1 cellular context compared by ENCODE assay signal in genomic region chr16:89150090-89150835, GRCh38.
TF ChIP-seq lines count a peak whose summit lies in the region.

No MANE protein-coding gene starts in this region.

TF ChIP-seq in HepG2, 621 proteins besides CTCF, POLR2A, EP300 and RAD21:
- TF ChIP-seq TAF1 (CRISPR knock-in tag; IDR thresholded peaks at IDR 0.05): 0 out of 2 replicates have a peak, but pooled peaks have one; percentile 11
- no peak for TF ChIP-seq SP4 (CRISPR knock-in tag; IDR thresholded peaks at IDR 0.05)
- TF ChIP-seq IRF1 (CRISPR knock-in tag; IDR thresholded peaks at IDR 0.05; ENCODE audit: low read depth): no peak
- TF ChIP-seq ZMYM2 (CRISPR knock-in tag; IDR thresholded peaks at IDR 0.05): no peak
- TF ChIP-seq ZNF510 (CRISPR knock-in tag; IDR thresholded peaks at IDR 0.05; ENCODE audit: low read depth): no peak
- TF ChIP-seq ARNT2 (CRISPR knock-in tag; IDR thresholded peaks at IDR 0.05; ENCODE audit: low read depth): no peak
- peak; percentile 33 for TF ChIP-seq AGO2 (optimal IDR thresholded peaks at IDR 0.05; ENCODE audit: low read depth, low read length)
- no peak for TF ChIP-seq BRCA1 (CRISPR knock-in tag; IDR thresholded peaks at IDR 0.05)
- TF ChIP-seq ZNF414 (CRISPR knock-in tag; IDR thresholded peaks at IDR 0.05): no peak
- TF ChIP-seq FOXO1 (CRISPR knock-in tag; IDR thresholded peaks at IDR 0.05): no peak
- TF ChIP-seq PAF1 (CRISPR knock-in tag; IDR thresholded peaks at IDR 0.05): no peak
- TF ChIP-seq BCLAF1 (IDR thresholded peaks at IDR 0.05): no peak
- TF ChIP-seq ZNF234 (CRISPR knock-in tag; conservative IDR thresholded peaks at IDR 0.05): no peak
- no peak for TF ChIP-seq ZSCAN21 (CRISPR knock-in tag; IDR thresholded peaks at IDR 0.05; ENCODE audit: borderline replicate concordance)
- no peak for TF ChIP-seq SAP130 (CRISPR knock-in tag; IDR thresholded peaks at IDR 0.05; ENCODE audit: low read depth)
- 0 out of 2 replicates have a peak, but pooled peaks have one; percentile 35 for TF ChIP-seq ZNF263 (CRISPR knock-in tag; IDR thresholded peaks at IDR 0.05)
- TF ChIP-seq ZXDC (CRISPR knock-in tag; IDR thresholded peaks at IDR 0.05): no peak
- TF ChIP-seq PLRG1 (conservative IDR thresholded peaks at IDR 0.05): no peak
- TF ChIP-seq FIP1L1 (IDR thresholded peaks at IDR 0.05; ENCODE audit: borderline replicate concordance, insufficient read depth, low read depth, low read length): no peak
- no peak for TF ChIP-seq TAF15 (IDR thresholded peaks at IDR 0.05; ENCODE audit: low read depth, low read length, poor library complexity, severe bottlenecking)
